In genomic region chr20:12575352-12576095, GRCh38 we compare ENCODE assay signal across 14 cellular contexts.
DNase-seq lines count a peak whose midpoint lies in the region; ATAC-seq and TF ChIP-seq lines count a peak whose summit lies in the region.
"Had no signal": no experiment of that assay in that cellular context is flagged by ENCODE, and none has a peak within 500 bp of the region (broad histone marks: within the 10 kb centered on the region; RNA-seq: fewer than 3 reads in every experiment).

No MANE protein-coding gene starts in this region.

- H3K79me1 ChIP-seq in trophoblast cell (ENCODE audit: low read length), result no peaks in the 10 kb centered on the region

- no peak overlapping the region for H2BK5ac ChIP-seq in trophoblast cell (ENCODE audit: low read depth, low read length, poor library complexity)

- H4K91ac ChIP-seq in trophoblast cell (ENCODE audit: low read depth, low read length), result no peak overlapping the region

- no peak overlapping the region for H3K14ac ChIP-seq in trophoblast cell (ENCODE audit: low read length)

- in situ Hi-C loops in brain microvascular endothelial cell (cut with HindIII; ENCODE audit: low pct_ligation_motif_present, low sequenced_read_pairs), result no loop called here

- H3K79me2 ChIP-seq in trophoblast cell (ENCODE audit: control insufficient read depth, insufficient read depth, low read length, poor library complexity), result no peaks in the 10 kb centered on the region

- H3K36me3 ChIP-seq in heart right ventricle (no peaks in the 10 kb centered on the region), trophoblast cell (ENCODE audit: control insufficient read depth in 1 of 2, insufficient read depth in 2 of 2, low read length in 2 of 2) (no peaks in the 10 kb centered on the region), urinary bladder (ENCODE audit: insufficient read depth) (no peaks in the 10 kb centered on the region), brain microvascular endothelial cell (replicated peaks) (no peaks in the 10 kb centered on the region)

- H3K4me2 ChIP-seq in trophoblast cell (ENCODE audit: low read length), result no peak overlapping the region

- no peak overlapping the region for H2BK12ac ChIP-seq in trophoblast cell (ENCODE audit: low read length)

- H3K18ac ChIP-seq in trophoblast cell (ENCODE audit: low read length), result no peak overlapping the region

- intact Hi-C loops in heart right ventricle (cut with DNase I), result loop anchor here in 1 of 10 donors (10.0 kb wide), 1 partner anchor 661 kb away; the partner anchor contains the start of gene BTBD3

- H3K27me3 ChIP-seq in heart right ventricle (no peaks in the 10 kb centered on the region), trophoblast cell (ENCODE audit: insufficient read depth, low read length) (no peaks in the 10 kb centered on the region), brain microvascular endothelial cell (replicated peaks) (no peaks in the 10 kb centered on the region)

- H2AK5ac ChIP-seq in trophoblast cell (ENCODE audit: low read length), result no peak overlapping the region

- WGBS in heart right ventricle, 2 donors, result 53 to 57% methylated on average over 4 of the region's 4 CpGs
- WGBS in trophoblast cell (ENCODE audit: extremely low coverage, insufficient coverage, insufficient read length), result no CpG with 5 or more reads among the region's 4 CpGs
- 46% methylated on average over 4 of the region's 4 CpGs for WGBS in urinary bladder

- no peaks in the 10 kb centered on the region for H3K9me3 ChIP-seq in heart right ventricle
- no peaks in the 10 kb centered on the region for H3K9me3 ChIP-seq in trophoblast cell (ENCODE audit: insufficient read depth, low read depth, low read length)
- H3K9me3 ChIP-seq: Caco-2 had no signal

- H2BK120ac ChIP-seq in trophoblast cell (ENCODE audit: insufficient read depth, low read length, poor library complexity), result no peak overlapping the region

- no peak overlapping the region for H3K9ac ChIP-seq in trophoblast cell (ENCODE audit: low read length)

- no peak overlapping the region for H3K23ac ChIP-seq in trophoblast cell (ENCODE audit: low read length)

- H3K27ac ChIP-seq in heart right ventricle (peak overlapping the region in 8 of 10 donors; percentile 26 to 79 (median 53)), trophoblast cell (ENCODE audit: low read depth, low read length) (no peak overlapping the region), urinary bladder (ENCODE audit: low read depth) (peak overlapping the region; percentile 14), brain microvascular endothelial cell (no peak overlapping the region)
- H3K27ac ChIP-seq: 22Rv1 had no signal

- H4K12ac ChIP-seq in trophoblast cell (ENCODE audit: low read depth, low read length), result no peak overlapping the region

- H3K4me3 ChIP-seq in heart right ventricle (no peak overlapping the region), trophoblast cell (ENCODE audit: low read depth, low read length) (no peak overlapping the region), urinary bladder (ENCODE audit: low read depth, low read length) (no peak overlapping the region), brain microvascular endothelial cell (ENCODE audit: low read depth, low read length) (no peak overlapping the region)

- peak; percentile 30 for DNase-seq in DMS53 (lab: John Stamatoyannopoulos, UW)
- no peak for DNase-seq in DMS53 treated with DMSO at 0.1 percent for 48 hours (lab: John Stamatoyannopoulos, UW; ENCODE audit: unreplicated experiment)
- peak; percentile 59 to 84 for DNase-seq in heart right ventricle
- DNase-seq in trophoblast cell, result peak; percentile 1 to 30
- DNase-seq in A172 (ENCODE audit: low spot score), result no peak
- no peak for DNase-seq in brain microvascular endothelial cell
- DNase-seq: activated naive CD4-positive, alpha-beta T cell treated with anti-CD3 and anti-CD28 coated beads, Interleukin-2, amount 10 ng/mL, durations not matched to agents 7 days and 5 days; Caco-2; NCI-H1092 treated with DMSO at 0.1 percent for 48 hours; retina; SIG-M5 had no signal

- H3K4me1 ChIP-seq in heart right ventricle, result peaks cover 0 to 8% (median 0%) of the 10 kb centered on the region in 9 donors
- peaks cover 3 to 8% of the 10 kb centered on the region in 2 experiments for H3K4me1 ChIP-seq in trophoblast cell (ENCODE audit: control insufficient read depth in 1 of 2, insufficient read depth in 2 of 2, low read length in 2 of 2)
- H3K4me1 ChIP-seq in urinary bladder (ENCODE audit: insufficient read depth), result no peaks in the 10 kb centered on the region
- H3K4me1 ChIP-seq: Caco-2 had no signal

- H3K4ac ChIP-seq in trophoblast cell (ENCODE audit: low read depth, low read length), result no peak overlapping the region

- peak; percentile 90 to 97 (median 95) for ATAC-seq in heart right ventricle
- no peak for ATAC-seq in GM18520 (IDR thresholded peaks at IDR 0.05; ENCODE audit: unreplicated experiment)

- TF ChIP-seq CTCF in heart right ventricle (IDR thresholded peaks at IDR 0.05), result no peak
- no peak for TF ChIP-seq CTCF in brain microvascular endothelial cell (IDR thresholded peaks at IDR 0.05; ENCODE audit: low read depth, low read length, missing control alignments)

- H4K8ac ChIP-seq in trophoblast cell (ENCODE audit: low read depth, low read length), result no peak overlapping the region

- no peak overlapping the region for H2AFZ ChIP-seq in trophoblast cell (ENCODE audit: insufficient read depth, low read length, poor library complexity)

Comparison
In these comparisons a context has a peak if more than half of its experiments do, and no peak if none do; other contexts are left out.
1. DNase-seq: peak in DMS53 (single experiment), heart right ventricle (2 of 2) and trophoblast cell (2 of 2); none in DMS53 treated with DMSO at 0.1 percent for 48 hours (single experiment), A172 (single experiment) and brain microvascular endothelial cell (single experiment).
2. H3K27ac ChIP-seq: peak in heart right ventricle (8 of 10) and urinary bladder (single experiment); none in trophoblast cell (single experiment) and brain microvascular endothelial cell (single experiment).